25 cellular contexts compared by ENCODE assay signal in genomic region chr4:77804471-77804870, GRCh38. TPM values are rescaled to one million over a fixed set of nuclear protein-coding genes. Genes with fewer than 3 reads are reported as not detected.
A peak's percentile ranks its signal among the peaks of the same experiment; 100 is the strongest.
DNase-seq lines count a peak whose midpoint lies in the region; ATAC-seq and TF ChIP-seq lines count a peak whose summit lies in the region.
"Had no signal": no experiment of that assay in that cellular context is flagged by ENCODE, and none has a peak within 500 bp of the region (broad histone marks: within the 10 kb centered on the region; RNA-seq: fewer than 3 reads in every experiment).

No MANE protein-coding gene starts in this region.

- H4K8ac ChIP-seq in IMR-90 (ENCODE audit: low read depth in 2 of 2, low read length in 2 of 2) = no peak overlapping the region
- H4K8ac ChIP-seq in mesenchymal stem cell (ENCODE audit: low read length) = no peak overlapping the region

- H4K20me1 ChIP-seq in IMR-90 (ENCODE audit: insufficient read depth, low read length) = peaks cover 10% of the 10 kb centered on the region; the same call in 1 of the 2 replicates

- DNase-seq in CD4-positive, alpha-beta memory T cell = no peak
- DNase-seq in IMR-90 (peak; percentile 31), cardiac fibroblast (ENCODE audit: low read depth in 2 of 2) (peak; percentile 6 to 28), fibroblast of villous mesenchyme (ENCODE audit: low read depth) (peak; percentile 26), ecto neural progenitor cell (ENCODE audit: low spot score) (no peak), mesenchymal stem cell (no peak), LoVo (ENCODE audit: low spot score) (no peak), HK-2 (ENCODE audit: unreplicated experiment) (no peak)
- DNase-seq: activated CD4-positive, alpha-beta T cell treated with anti-CD3 and anti-CD28 coated beads for 4 hours; activated naive CD8-positive, alpha-beta T cell treated with anti-CD3 and anti-CD28 coated beads, Interleukin-2, amount 10 ng/mL, durations not matched to agents 7 days and 5 days; dermis blood vessel endothelial cell; DMS 273 treated with DMSO at 0.1 percent for 48 hours; gastrocnemius medialis; islet precursor cell; NCI-H1092 treated with DMSO at 0.1 percent for 48 hours; NCI-H187 treated with DMSO at 0.1 percent for 48 hours; NCI-H526 treated with DMSO at 0.1 percent for 48 hours; right lobe of liver; T-helper 2 cell; trophoblast cell had no signal

- no peak overlapping the region for H3K56ac ChIP-seq in IMR-90 (ENCODE audit: extremely low read depth, insufficient read depth, low read length)

- no peak overlapping the region for H2BK12ac ChIP-seq in mesenchymal stem cell (ENCODE audit: low read length in 2 of 2)

- H3K79me1 ChIP-seq in IMR-90 (ENCODE audit: low read depth in 1 of 2, low read length in 2 of 2) = peaks cover 11 to 31% of the 10 kb centered on the region in 2 experiments; a peak in 3 of 4 replicates
- H3K79me1 ChIP-seq in mesenchymal stem cell (replicated peaks; ENCODE audit: low read length, poor library complexity, severe bottlenecking) = peaks cover 3% of the 10 kb centered on the region

- no peak overlapping the region for H4K91ac ChIP-seq in IMR-90 (ENCODE audit: insufficient read depth, low read depth, low read length)
- H4K91ac ChIP-seq in mesenchymal stem cell (ENCODE audit: low read length) = no peak overlapping the region

- POLR2A ChIA-PET in CD4-positive, alpha-beta memory T cell (lab: Charles Lee; ENCODE audit: partially characterized antibody) = interaction anchor here (1.4 to 7.3 kb wide), 2 partner anchors 15 to 58 kb away, joined by 10 to 66 read pairs; partner anchors contain the start of genes CNOT6L and MRPL1
- POLR2A ChIA-PET in IMR-90 (lab: Charles Lee; ENCODE audit: unreplicated experiment) = no interaction called here

- H3K27ac ChIP-seq in CD4-positive, alpha-beta memory T cell (ENCODE audit: low read depth, low read length) = no peak overlapping the region
- H3K27ac ChIP-seq in IMR-90 (ENCODE audit: insufficient read depth, low read length) (no peak overlapping the region), mesenchymal stem cell (ENCODE audit: low read length, poor library complexity, severe bottlenecking) (no peak overlapping the region)
- H3K27ac ChIP-seq: breast epithelium, gastrocnemius medialis, right lobe of liver, RWPE1, SK-N-MC had no signal

- no peak overlapping the region for H2AK9ac ChIP-seq in IMR-90 (replicated peaks; ENCODE audit: low read depth, low read length, poor library complexity)

- in situ Hi-C loops in IMR-90 (cut with MboI; ENCODE audit: low sequenced_read_pairs) = no loop called here

- H3K14ac ChIP-seq in IMR-90 (replicated peaks; ENCODE audit: low read depth, low read length) (no peak overlapping the region), mesenchymal stem cell (ENCODE audit: low read length in 2 of 2) (no peak overlapping the region)

- no peak overlapping the region for H2BK120ac ChIP-seq in IMR-90 (ENCODE audit: low read depth, low read length)
- no peak overlapping the region for H2BK120ac ChIP-seq in mesenchymal stem cell (ENCODE audit: low read depth, low read length)

- H2BK5ac ChIP-seq in IMR-90 (ENCODE audit: low read depth, low read length, poor library complexity, severe bottlenecking) = no peak overlapping the region
- no peak overlapping the region for H2BK5ac ChIP-seq in mesenchymal stem cell (ENCODE audit: low read depth, low read length, poor library complexity, severe bottlenecking)

- H2AK5ac ChIP-seq in IMR-90 (ENCODE audit: low read depth, low read length) = no peak overlapping the region
- H2AK5ac ChIP-seq in mesenchymal stem cell (ENCODE audit: low read length, severe bottlenecking) = no peak overlapping the region

- H2BK15ac ChIP-seq in IMR-90 (ENCODE audit: low read depth, low read length) (no peak overlapping the region), mesenchymal stem cell (ENCODE audit: low read depth, poor library complexity, severe bottlenecking) (no peak overlapping the region)

- no peak overlapping the region for H2BK20ac ChIP-seq in IMR-90 (ENCODE audit: low read depth, low read length)

- H3K18ac ChIP-seq in IMR-90 (ENCODE audit: low read depth, low read length) (no peak overlapping the region), mesenchymal stem cell (ENCODE audit: low read depth in 1 of 2, low read length in 2 of 2) (no peak overlapping the region)

- H4K5ac ChIP-seq in IMR-90 (ENCODE audit: low read depth, low read length) = no peak overlapping the region

- ATAC-seq in IMR-90 (ENCODE audit: low read depth) = peak; percentile 46
- ATAC-seq: gastrocnemius medialis, HepG2, right lobe of liver had no signal

- no peaks in the 10 kb centered on the region for H3K9me3 Mint-ChIP-seq in CD4-positive, alpha-beta memory T cell
- H3K9me3 Mint-ChIP-seq: activated naive CD8-positive, alpha-beta T cell treated with anti-CD3 and anti-CD28 coated beads, Interleukin-2, amount 10 ng/mL, durations not matched to agents 7 days and 5 days; neural crest cell had no signal

- no peaks in the 10 kb centered on the region for H3K27me3 Mint-ChIP-seq in CD4-positive, alpha-beta memory T cell
- H3K27me3 Mint-ChIP-seq: activated naive CD8-positive, alpha-beta T cell treated with anti-CD3 and anti-CD28 coated beads, Interleukin-2, amount 10 ng/mL, durations not matched to agents 7 days and 5 days had no signal

- no peak overlapping the region for H3K4ac ChIP-seq in IMR-90 (ENCODE audit: low read depth, low read length)
- H3K4ac ChIP-seq in mesenchymal stem cell (ENCODE audit: low read depth in 1 of 2, low read length in 2 of 2) = no peak overlapping the region

- intact Hi-C loops in CD4-positive, alpha-beta memory T cell (cut with micrococcal nuclease) = loop anchor here (10.0 kb wide), 1 partner anchor 640 kb away; no protein-coding TSS in a partner anchor
- intact Hi-C loops in IMR-90 (cut with micrococcal nuclease) = no loop called here

- no peak overlapping the region for H3K4me3 ChIP-seq in CD4-positive, alpha-beta memory T cell (ENCODE audit: low read length in 2 of 2)
- H3K4me3 ChIP-seq in IMR-90 (ENCODE audit: insufficient read depth, low read depth, low read length) = no peak overlapping the region
- no peak overlapping the region for H3K4me3 ChIP-seq in cardiac fibroblast (replicated peaks in 1 of 2; ENCODE audit: low read depth in 2 of 2, low read length in 2 of 2)
- H3K4me3 ChIP-seq in fibroblast of villous mesenchyme (ENCODE audit: low read depth, low read length) = no peak overlapping the region
- H3K4me3 ChIP-seq in mesenchymal stem cell (ENCODE audit: insufficient read depth in 1 of 2, low read depth in 1 of 2, low read length in 2 of 2) = no peak overlapping the region
- H3K4me3 ChIP-seq: breast epithelium, gastrocnemius medialis, right lobe of liver, SK-N-MC had no signal

- no peak overlapping the region for H3K9ac ChIP-seq in IMR-90 (ENCODE audit: low read depth, low read length)
- H3K9ac ChIP-seq in mesenchymal stem cell (ENCODE audit: low read length) = no peak overlapping the region

- dilution Hi-C loops in IMR-90 (cut with HindIII; ENCODE audit: low sequenced_read_pairs, unreplicated experiment) = no loop called here

- H2AFZ ChIP-seq in IMR-90 (replicated peaks; ENCODE audit: low read length, poor library complexity) (no peak overlapping the region), mesenchymal stem cell (ENCODE audit: low read depth, low read length) (no peak overlapping the region)

- no peaks in the 10 kb centered on the region for H3K27me3 ChIP-seq in CD4-positive, alpha-beta memory T cell (ENCODE audit: insufficient read depth, low read length)
- H3K27me3 ChIP-seq in IMR-90 (ENCODE audit: control insufficient read depth, insufficient read depth, low read length) (no peaks in the 10 kb centered on the region), mesenchymal stem cell (ENCODE audit: control insufficient read depth in 1 of 2, insufficient read depth in 1 of 2, low read length in 2 of 2) (no peaks in the 10 kb centered on the region)
- H3K27me3 ChIP-seq: breast epithelium, gastrocnemius medialis, right lobe of liver had no signal

- TF ChIP-seq POLR2A in IMR-90 (IDR thresholded peaks at IDR 0.05; ENCODE audit: low read depth, low read length) = no peak

- H3K4me2 ChIP-seq in IMR-90 (ENCODE audit: low read depth, low read length) = no peak overlapping the region
- no peak overlapping the region for H3K4me2 ChIP-seq in mesenchymal stem cell (ENCODE audit: low read length, poor library complexity, severe bottlenecking)

- CTCF ChIA-PET in CD4-positive, alpha-beta memory T cell (lab: Charles Lee; ENCODE audit: partially characterized antibody) = no interaction called here
- CTCF ChIA-PET in IMR-90 (lab: Yijun Ruan, JAX) = no interaction called here

- peaks cover 50 to 96% (median 68%) of the 10 kb centered on the region in 4 donors for H3K4me1 Mint-ChIP-seq in CD4-positive, alpha-beta memory T cell

- H3K9me3 ChIP-seq in CD4-positive, alpha-beta memory T cell (ENCODE audit: control insufficient read depth in 1 of 2, low read length in 2 of 2) = no peaks in the 10 kb centered on the region
- no peaks in the 10 kb centered on the region for H3K9me3 ChIP-seq in IMR-90 (ENCODE audit: control insufficient read depth, insufficient read depth, low read length)
- H3K9me3 ChIP-seq in mesenchymal stem cell (ENCODE audit: control insufficient read depth, low read length) = no peaks in the 10 kb centered on the region
- H3K9me3 ChIP-seq: breast epithelium, gastrocnemius medialis, right lobe of liver had no signal

- no peaks in the 10 kb centered on the region for H3K36me3 ChIP-seq in CD4-positive, alpha-beta memory T cell (ENCODE audit: insufficient read depth, low read length)
- H3K36me3 ChIP-seq in IMR-90 (ENCODE audit: control insufficient read depth, insufficient read depth, low read length) = no peaks in the 10 kb centered on the region
- H3K36me3 ChIP-seq in mesenchymal stem cell (ENCODE audit: control insufficient read depth in 1 of 2, insufficient read depth in 2 of 2, low read depth in 1 of 2, low read length in 2 of 2) = no peaks in the 10 kb centered on the region
- H3K36me3 ChIP-seq: breast epithelium, gastrocnemius medialis, right lobe of liver had no signal

- BruUV-seq in IMR-90 (replicated peaks; lab: Mats Ljungman, UMichigan) = no TSS peak

- TF ChIP-seq CTCF in IMR-90 (conservative IDR thresholded peaks at IDR 0.05; ENCODE audit: low read depth, low read length) (no peak), cardiac fibroblast (IDR thresholded peaks at IDR 0.05; ENCODE audit: low read depth, low read length) (no peak), fibroblast of villous mesenchyme (IDR thresholded peaks at IDR 0.05; ENCODE audit: insufficient read depth, low read depth, low read length) (no peak)

- peaks cover 98% of the 10 kb centered on the region for H3K4me1 ChIP-seq in CD4-positive, alpha-beta memory T cell (ENCODE audit: insufficient read depth, low read length)
- H3K4me1 ChIP-seq in IMR-90 (ENCODE audit: control insufficient read depth, insufficient read depth, low read length) (peaks cover 4% of the 10 kb centered on the region; the same call in 1 of the 2 replicates), mesenchymal stem cell (ENCODE audit: control insufficient read depth, insufficient read depth, low read depth, low read length) (peaks cover 2% of the 10 kb centered on the region)

- peak overlapping the region in 3 of 8 donors; percentile 3 to 21 (median 19) for H3K4me3 Mint-ChIP-seq in CD4-positive, alpha-beta memory T cell
- H3K4me3 Mint-ChIP-seq: activated naive CD8-positive, alpha-beta T cell treated with anti-CD3 and anti-CD28 coated beads, Interleukin-2, amount 10 ng/mL, durations not matched to agents 7 days and 5 days; neural crest cell had no signal

- peaks cover 4% of the 10 kb centered on the region; the same call in 1 of the 2 replicates for H3K9me1 ChIP-seq in IMR-90 (ENCODE audit: insufficient read depth, low read length)

- no peak for TF ChIP-seq RAD21 in IMR-90 (IDR thresholded peaks at IDR 0.05; ENCODE audit: low read length)

- peak overlapping the region in 5 of 7 donors; percentile 22 to 70 (median 57) for H3K27ac Mint-ChIP-seq in CD4-positive, alpha-beta memory T cell
- H3K27ac Mint-ChIP-seq: activated naive CD8-positive, alpha-beta T cell treated with anti-CD3 and anti-CD28 coated beads, Interleukin-2, amount 10 ng/mL, durations not matched to agents 7 days and 5 days had no signal

- no peak overlapping the region for H3K23ac ChIP-seq in IMR-90 (ENCODE audit: low read depth, low read length)
- H3K23ac ChIP-seq in mesenchymal stem cell (ENCODE audit: low read length in 2 of 2) = no peak overlapping the region

- H3K36me3 Mint-ChIP-seq in CD4-positive, alpha-beta memory T cell = peaks cover 0 to 32% of the 10 kb centered on the region in 2 donors

RNA-seq across cellular contexts. Expression of gene CNOT6L, which starts 14.7 kb away (rescaled TPM):
- 100 to 1,000 TPM; 207 to 225 TPM for total RNA-seq in CD4-positive, alpha-beta memory T cell
- 10 to 100 TPM; 34.3 to 44.9 TPM for polyA plus RNA-seq in CD4-positive, alpha-beta memory T cell
- total RNA-seq in IMR-90 (2012; rRNA removed) (14.4 and 21.1 TPM in 2 replicates), fibroblast of villous mesenchyme (13.5 and 14.2 TPM in 2 replicates)
- 3.2 and 3.5 TPM in 2 replicates for polyA plus RNA-seq in IMR-90 (2012; rRNA removed)
- 0.92 and 3.7 TPM in 2 replicates for polyA plus RNA-seq in IMR-90 (2012; cell fraction: cytosol; rRNA removed)
- polyA plus RNA-seq in IMR-90 (2012; cell fraction: nucleus; rRNA removed; ENCODE audit: low replicate concordance) = 0.90 and 5.5 TPM in 2 replicates
- 10.2 TPM for polyA plus RNA-seq in mesenchymal stem cell (2013, experiment 1 of 2)
- 11.1 TPM for polyA plus RNA-seq in mesenchymal stem cell (2013, experiment 2 of 2)

RNA-seq across cellular contexts. Expression of gene MRPL1, which starts 58.2 kb away (rescaled TPM):
- total RNA-seq in CD4-positive, alpha-beta memory T cell = 10 to 100 TPM; 18.6 to 23.3 TPM
- polyA plus RNA-seq in CD4-positive, alpha-beta memory T cell = 10 to 100 TPM; 26.7 to 46.4 TPM
- total RNA-seq in IMR-90 (2012; rRNA removed) (13.4 and 33.6 TPM in 2 replicates), fibroblast of villous mesenchyme (26.7 and 42.3 TPM in 2 replicates)
- 22.4 and 22.5 TPM in 2 replicates for polyA plus RNA-seq in IMR-90 (2012; rRNA removed)
- 1.3 and 2.3 TPM in 2 replicates for polyA plus RNA-seq in IMR-90 (2012; cell fraction: cytosol; rRNA removed)
- 0.32 and 4.2 TPM in 2 replicates for polyA plus RNA-seq in IMR-90 (2012; cell fraction: nucleus; rRNA removed; ENCODE audit: low replicate concordance)
- polyA plus RNA-seq in mesenchymal stem cell (2013, experiment 1 of 2) = 53.9 TPM
- 53.6 TPM for polyA plus RNA-seq in mesenchymal stem cell (2013, experiment 2 of 2)

Comparison
In these comparisons a context has a peak if more than half of its experiments do, and no peak if none do; other contexts are left out.
1. DNase-seq: peak in IMR-90 (single experiment), cardiac fibroblast (2 of 2) and fibroblast of villous mesenchyme (single experiment); none in CD4-positive, alpha-beta memory T cell (0 of 5), ecto neural progenitor cell (single experiment), mesenchymal stem cell (single experiment), LoVo (single experiment) and HK-2 (single experiment).